Comparison of ENCODE assay signal across 16 cellular contexts in the genomic region with DNA sequence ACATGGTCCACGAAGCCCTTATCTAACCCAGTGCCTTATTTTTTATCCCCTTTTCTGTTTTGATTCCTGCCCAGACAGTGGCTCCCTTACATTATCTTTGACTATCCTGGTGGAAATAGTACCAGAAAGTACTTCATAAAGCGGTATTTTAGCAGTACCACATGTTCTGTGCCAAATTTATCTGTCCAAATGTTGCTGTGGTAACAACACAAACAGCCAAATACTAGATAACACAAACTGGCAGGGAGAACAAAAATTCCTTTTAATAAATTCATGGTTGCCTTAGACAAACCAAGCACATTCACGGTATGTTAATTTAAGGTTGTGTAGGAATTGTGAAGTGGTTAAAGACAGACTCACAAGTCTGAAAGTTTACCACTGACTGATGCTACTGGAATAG.
DNase-seq lines count a peak whose midpoint lies in the region; ATAC-seq and TF ChIP-seq lines count a peak whose summit lies in the region.
"Had no signal": no experiment of that assay in that cellular context is flagged by ENCODE, and none has a peak within 500 bp of the region (broad histone marks: within the 10 kb centered on the region; RNA-seq: fewer than 3 reads in every experiment).

No MANE protein-coding gene starts in this region.

- no peak for TF ChIP-seq CTCF in MCF 10A (IDR thresholded peaks at IDR 0.05; ENCODE audit: unreplicated experiment)

- CTCF ChIA-PET in MCF 10A (lab: Yijun Ruan, JAX), result interaction anchor here (0.6 to 1.9 kb wide), 4 partner anchors 9 to 1548 kb away, joined by 3 to 9 read pairs (median 3); no protein-coding TSS in a partner anchor
- CTCF ChIA-PET in activated CD4-positive, alpha-beta T cell treated with anti-CD3 and anti-CD28 coated beads for 36 hours (lab: Charles Lee), result interaction anchor here (0.6 kb wide), 1 partner anchor 876 kb away, joined by 4 read pairs; no protein-coding TSS in a partner anchor

- no peak for ATAC-seq in activated CD4-positive, alpha-beta T cell treated with anti-CD3 and anti-CD28 coated beads for 36 hours

- intact Hi-C loops in MCF 10A (cut with micrococcal nuclease), result loop anchor here (10.0 kb wide), 1 partner anchor 139 kb away; no protein-coding TSS in a partner anchor
- intact Hi-C loops in activated CD4-positive, alpha-beta T cell treated with anti-CD3 and anti-CD28 coated beads for 36 hours (cut with DNase I, micrococcal nuclease), result no loop called here

- peaks cover 6% of the 10 kb centered on the region for H3K27me3 Mint-ChIP-seq in MCF 10A (ENCODE audit: insufficient read depth, unreplicated experiment)
- peaks cover 3% of the 10 kb centered on the region for H3K27me3 Mint-ChIP-seq in activated CD4-positive, alpha-beta T cell treated with anti-CD3 and anti-CD28 coated beads for 36 hours

- H3K4me1 Mint-ChIP-seq in MCF 10A (ENCODE audit: insufficient read depth, unreplicated experiment), result no peaks in the 10 kb centered on the region
- no peaks in the 10 kb centered on the region for H3K4me1 Mint-ChIP-seq in activated CD4-positive, alpha-beta T cell treated with anti-CD3 and anti-CD28 coated beads for 36 hours

- no peaks in the 10 kb centered on the region for H3K9me3 Mint-ChIP-seq in MCF 10A (ENCODE audit: unreplicated experiment)
- H3K9me3 Mint-ChIP-seq in activated CD4-positive, alpha-beta T cell treated with anti-CD3 and anti-CD28 coated beads for 36 hours (ENCODE audit: low read depth), result no peaks in the 10 kb centered on the region

- no peak overlapping the region for H3K4me3 Mint-ChIP-seq in MCF 10A (ENCODE audit: unreplicated experiment)
- no peak overlapping the region for H3K4me3 Mint-ChIP-seq in activated CD4-positive, alpha-beta T cell treated with anti-CD3 and anti-CD28 coated beads for 36 hours

- POLR2A ChIA-PET in MCF 10A (lab: Yijun Ruan, JAX), result no interaction called here
- POLR2A ChIA-PET in activated CD4-positive, alpha-beta T cell treated with anti-CD3 and anti-CD28 coated beads for 36 hours (lab: Charles Lee), result no interaction called here

- BruUV-seq in MCF 10A (replicated peaks; lab: Mats Ljungman, UMichigan), result no TSS peak

- peak; percentile 12 for DNase-seq in AG20443 (ENCODE audit: low spot score)
- DNase-seq in amniotic epithelial cell (ENCODE audit: low read depth), result peak; percentile 81
- peak; percentile 35 for DNase-seq in fibroblast of peridontal ligament (ENCODE audit: extremely low read depth)
- peak; percentile 51 for DNase-seq in inferior parietal cortex (ENCODE audit: extremely low spot score)
- DNase-seq in MCF 10A (ENCODE audit: unreplicated experiment), result no peak
- DNase-seq in cerebellar cortex (ENCODE audit: low spot score), result no peak
- DNase-seq in activated CD4-positive, alpha-beta T cell treated with anti-CD3 and anti-CD28 coated beads for 36 hours, result no peak
- DNase-seq in central memory CD4-positive, alpha-beta T cell, result no peak
- DNase-seq: COR-L47, MM.1S, NCI-H1092 treated with DMSO at 0.1 percent for 48 hours, NCI-H1694, NCI-H2107, NCI-H2227 treated with DMSO at 0.1 percent for 48 hours, NCI-H524, PC-9 had no signal

- no peaks in the 10 kb centered on the region for H3K36me3 Mint-ChIP-seq in MCF 10A (ENCODE audit: insufficient read depth, unreplicated experiment)
- no peaks in the 10 kb centered on the region for H3K36me3 Mint-ChIP-seq in activated CD4-positive, alpha-beta T cell treated with anti-CD3 and anti-CD28 coated beads for 36 hours (ENCODE audit: low read depth)

- no peak overlapping the region for H3K27ac Mint-ChIP-seq in MCF 10A (ENCODE audit: low read depth, unreplicated experiment)
- no peak overlapping the region for H3K27ac Mint-ChIP-seq in activated CD4-positive, alpha-beta T cell treated with anti-CD3 and anti-CD28 coated beads for 36 hours

Comparison
In these comparisons a context has a peak if more than half of its experiments do, and no peak if none do; other contexts are left out.
1. DNase-seq: peak in AG20443 (single experiment), amniotic epithelial cell (single experiment), fibroblast of peridontal ligament (single experiment) and inferior parietal cortex (single experiment); none in MCF 10A (single experiment), cerebellar cortex (single experiment), activated CD4-positive, alpha-beta T cell treated with anti-CD3 and anti-CD28 coated beads for 36 hours (single experiment) and central memory CD4-positive, alpha-beta T cell (single experiment).